Comparison of ENCODE assay signal across 15 cellular contexts in the genomic region with DNA sequence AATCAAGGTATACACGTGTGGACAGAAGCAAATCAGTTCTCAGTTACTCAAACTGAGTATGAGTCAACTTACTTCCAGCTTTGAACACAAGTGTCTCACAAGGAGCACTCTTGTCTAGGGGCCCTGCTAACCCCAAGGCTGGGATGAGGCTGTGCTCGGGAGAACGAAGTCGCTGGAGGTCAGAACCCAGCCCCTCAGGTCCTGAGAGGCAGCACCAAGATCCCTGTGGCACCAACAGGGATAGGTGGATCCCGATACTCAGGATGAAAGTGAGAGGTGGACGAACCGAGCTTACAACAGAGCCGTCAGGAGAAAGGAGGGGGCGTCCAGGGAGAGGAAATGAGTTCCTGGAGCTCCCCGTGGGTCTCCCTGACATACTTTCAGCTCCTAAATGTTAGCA.
DNase-seq lines count a peak whose midpoint lies in the region; ATAC-seq, FAIRE-seq and TF ChIP-seq lines count a peak whose summit lies in the region.
"Had no signal": no experiment of that assay in that cellular context is flagged by ENCODE, and none has a peak within 500 bp of the region (broad histone marks: within the 10 kb centered on the region; RNA-seq: fewer than 3 reads in every experiment).

No MANE protein-coding gene starts in this region.

- 95% methylated on average over 10 of the region's 10 CpGs for whole genome bisulfite sequencing in HepG2 (ENCODE audit: low lambda C conversion rate)
- 75% methylated on average over 5 of the region's 10 CpGs for WGBS in right lobe of liver (ENCODE audit: insufficient coverage, low coverage, low lambda C conversion rate, missing lambda C conversion rate)
- WGBS in upper lobe of left lung, 2 donors = 76 to 91% methylated on average over 10 of the region's 10 CpGs

- no peaks in the 10 kb centered on the region for H3K79me2 ChIP-seq in HepG2 (ENCODE audit: insufficient read depth, low read length)

- no peak for ATAC-seq in HepG2
- no peak for ATAC-seq in right lobe of liver
- ATAC-seq in upper lobe of left lung (ENCODE audit: low FRiP score in 2 of 2) = no peak
- no peak for ATAC-seq in GM18517 (IDR thresholded peaks at IDR 0.05; ENCODE audit: unreplicated experiment)

- no peak overlapping the region for H3K9ac ChIP-seq in HepG2 (ENCODE audit: insufficient read depth, low read depth, low read length)

- no peaks in the 10 kb centered on the region for H4K20me1 ChIP-seq in HepG2 (ENCODE audit: insufficient read depth, low read length)

- H3K27me3 ChIP-seq in HepG2 (ENCODE audit: control insufficient read depth in 1 of 2, insufficient read depth in 2 of 2, low read length in 2 of 2) (no peaks in the 10 kb centered on the region), right lobe of liver (no peaks in the 10 kb centered on the region), H7 (ENCODE audit: control insufficient read depth, insufficient read depth, low read length) (no peaks in the 10 kb centered on the region), upper lobe of left lung (no peaks in the 10 kb centered on the region)

- H3K36me3 ChIP-seq in HepG2 (replicated peaks in 1 of 2; ENCODE audit: control insufficient read depth in 1 of 2, insufficient read depth in 2 of 2, low read length in 2 of 2) (peaks cover 24 to 25% of the 10 kb centered on the region in 2 experiments), right lobe of liver (peaks cover 0 to 10% (median 0%) of the 10 kb centered on the region in 4 donors), H7 (replicated peaks; ENCODE audit: control insufficient read depth, insufficient read depth, low read length) (peaks cover 7% of the 10 kb centered on the region), upper lobe of left lung (peaks cover 0 to 17% (median 0%) of the 10 kb centered on the region in 4 donors)
- H3K36me3 ChIP-seq: HAP-1 had no signal

- intact Hi-C loops in HepG2 (cut with micrococcal nuclease; ENCODE audit: unreplicated experiment) (no loop called here), right lobe of liver (cut with DNase I) (loop anchor here in 1 of 2 donors (10.0 kb wide), 2 partner anchors 68 to 82 kb away; no protein-coding TSS in a partner anchor)

- TF ChIP-seq POLR2A in HepG2 (IDR thresholded peaks at IDR 0.05; ENCODE audit: insufficient read depth in 1 of 2, low read depth in 2 of 2, low read length in 2 of 2) (no peak), right lobe of liver (IDR thresholded peaks at IDR 0.05) (no peak), upper lobe of left lung (IDR thresholded peaks at IDR 0.05) (no peak)

- TF ChIP-seq EP300 in HepG2 (IDR thresholded peaks at IDR 0.05; ENCODE audit: low read depth in 2 of 2, low read length in 2 of 2) (no peak), HepG2 (CRISPR knock-in tag; IDR thresholded peaks at IDR 0.05; ENCODE audit: borderline replicate concordance) (no peak), upper lobe of left lung (IDR thresholded peaks at IDR 0.05) (no peak)

- H3K27ac ChIP-seq in HepG2 (ENCODE audit: extremely low read length, insufficient read depth, low read length) = no peak overlapping the region
- no peak overlapping the region for H3K27ac ChIP-seq in right lobe of liver
- H3K27ac ChIP-seq in upper lobe of left lung = no peak overlapping the region

- FAIRE-seq in HepG2 (lab: Jason Lieb, UNC) = no peak
- FAIRE-seq: H1 had no signal

- H3K4me1 ChIP-seq in HepG2 (ENCODE audit: insufficient read depth, low read length) (no peaks in the 10 kb centered on the region), right lobe of liver (peaks cover 0 to 7% (median 0%) of the 10 kb centered on the region in 4 donors), upper lobe of left lung (no peaks in the 10 kb centered on the region)
- H3K4me1 ChIP-seq: HAP-1 had no signal

- no peak for TF ChIP-seq CTCF in HepG2 (CRISPR knock-in tag; IDR thresholded peaks at IDR 0.05)
- no peak for TF ChIP-seq CTCF in right lobe of liver (IDR thresholded peaks at IDR 0.05)
- no peak for TF ChIP-seq CTCF in epithelial cell of esophagus (IDR thresholded peaks at IDR 0.05; ENCODE audit: insufficient read depth, low read depth, low read length, missing control alignments)
- no peak for TF ChIP-seq CTCF in upper lobe of left lung (IDR thresholded peaks at IDR 0.05)

- DNase-seq in HepG2 (ENCODE audit: low spot score) = no peak
- no peak for DNase-seq in right lobe of liver
- DNase-seq in H7 = peak; percentile 39
- peak; percentile 15 for DNase-seq in epithelial cell of esophagus (ENCODE audit: low read depth)
- DNase-seq in upper lobe of left lung = no peak
- DNase-seq in ureter (ENCODE audit: low spot score) = no peak
- DNase-seq: C1 segment of cervical spinal cord; CD4-positive, CD25-positive, alpha-beta regulatory T cell; CD8-positive, alpha-beta memory T cell; COR-L47; DMS79; GF-D8 had no signal

- H3K4me3 ChIP-seq in HepG2 (replicated peaks in 1 of 3; ENCODE audit: insufficient read depth in 1 of 3, low read depth in 2 of 3, low read length in 3 of 3) (no peak overlapping the region), right lobe of liver (no peak overlapping the region), H7 (ENCODE audit: insufficient read depth, low read depth, low read length) (no peak overlapping the region), epithelial cell of esophagus (ENCODE audit: low read length) (no peak overlapping the region), upper lobe of left lung (no peak overlapping the region)
- H3K4me3 ChIP-seq: HAP-1 had no signal

- in situ Hi-C loops in HepG2 (cut with HindIII; ENCODE audit: extremely low pct_ligation_motif_present, low pct_unique_long_range_greater_than_20kb) = no loop called here

- CTCF ChIA-PET in HepG2 (lab: Yijun Ruan, JAX; ENCODE audit: low intra/inter-chr PET ratio, low total read pairs) = no interaction called here

- no TSS peak for BruUV-seq in HepG2 (replicated peaks; lab: Mats Ljungman, UMichigan)

- H3K9me3 ChIP-seq in HepG2 (ENCODE audit: low read length) (no peaks in the 10 kb centered on the region), right lobe of liver (no peaks in the 10 kb centered on the region), upper lobe of left lung (no peaks in the 10 kb centered on the region)
- H3K9me3 ChIP-seq: HAP-1 had no signal

- no peak overlapping the region for H2AFZ ChIP-seq in HepG2 (ENCODE audit: low read length)

- POLR2A ChIA-PET in HepG2 (lab: Yijun Ruan, JAX) = interaction anchor here (1.4 kb wide), 1 partner anchor 15 kb away, joined by 4 read pairs; no protein-coding TSS in a partner anchor

- no peak overlapping the region for H3K4me2 ChIP-seq in HepG2 (ENCODE audit: low read depth, low read length)

- TF ChIP-seq RAD21 in HepG2 (CRISPR knock-in tag; IDR thresholded peaks at IDR 0.05) = no peak

TF ChIP-seq in HepG2, 621 proteins besides CTCF, POLR2A, EP300 and RAD21:
- no peak for TF ChIP-seq ZNF567 (CRISPR knock-in tag; IDR thresholded peaks at IDR 0.05; ENCODE audit: borderline replicate concordance)
- TF ChIP-seq ZNF296 (CRISPR knock-in tag; conservative IDR thresholded peaks at IDR 0.05) = 0 out of 2 replicates have a peak, but pooled peaks have one; percentile 17

Comparison
In these comparisons a context has a peak if more than half of its experiments do, and no peak if none do; other contexts are left out.
1. DNase-seq: peak in H7 (single experiment) and epithelial cell of esophagus (single experiment); none in HepG2 (single experiment), right lobe of liver (0 of 3), upper lobe of left lung (0 of 2) and ureter (single experiment).